ENCODE assay signal across 9 cellular contexts in genomic region chr12:80195143-80195726, GRCh38.
DNase-seq lines count a peak whose midpoint lies in the region; ATAC-seq and TF ChIP-seq lines count a peak whose summit lies in the region.
"Had no signal": no experiment of that assay in that cellular context is flagged by ENCODE, and none has a peak within 500 bp of the region (broad histone marks: within the 10 kb centered on the region; RNA-seq: fewer than 3 reads in every experiment).

No MANE protein-coding gene starts in this region.

- no peaks in the 10 kb centered on the region for H3K36me3 ChIP-seq in liver (ENCODE audit: control insufficient read depth in 4 of 4, insufficient read depth in 3 of 4, low read depth in 1 of 4, low read length in 3 of 4)

- in situ Hi-C loops in astrocyte of the spinal cord (cut with HindIII; ENCODE audit: low sequenced_read_pairs), result no loop called here

- DNase-seq in DMS53 (lab: John Stamatoyannopoulos, UW) (peak; percentile 91), NCI-H1417 treated with DMSO at 0.1 percent for 48 hours (lab: John Stamatoyannopoulos, UW) (peak; percentile 20), astrocyte of the spinal cord (ENCODE audit: low read depth, low spot score) (peak; percentile 74), germinal center (ENCODE audit: low spot score) (no peak), NOMO-1 treated with dmso at 0.1 percent for 144 hours (lab: John Stamatoyannopoulos, UW; ENCODE audit: unreplicated experiment) (no peak), mucosa of gallbladder (ENCODE audit: low spot score) (no peak)
- DNase-seq: naive B cell had no signal

- TF ChIP-seq CTCF in astrocyte of the spinal cord (IDR thresholded peaks at IDR 0.05; ENCODE audit: low read depth, low read length) (peak; percentile 85), liver (IDR thresholded peaks at IDR 0.05; ENCODE audit: low read depth, low read length, missing input control) (peak; percentile 47)

- peak; percentile 77 for ATAC-seq in GM21529 (IDR thresholded peaks at IDR 0.05; ENCODE audit: unreplicated experiment)

- H3K9ac ChIP-seq in liver (ENCODE audit: low read depth in 1 of 2, low read length in 2 of 2), result no peak overlapping the region

- no peak overlapping the region for H3K4me3 ChIP-seq in astrocyte of the spinal cord (ENCODE audit: low read depth, low read length)
- H3K4me3 ChIP-seq in liver (ENCODE audit: low read depth in 1 of 3, low read length in 3 of 3), result no peak overlapping the region

- H3K9me3 ChIP-seq in liver (ENCODE audit: control insufficient read depth in 4 of 4, low read length in 3 of 4), result no peaks in the 10 kb centered on the region

- WGBS in liver, result 1% methylated on average over 1 of the region's 1 CpG

- peak; percentile 67 to 75 for TF ChIP-seq RAD21 in liver (IDR thresholded peaks at IDR 0.05)

- H3K4me1 ChIP-seq in liver (ENCODE audit: control insufficient read depth in 4 of 4, insufficient read depth in 4 of 4, low read length in 3 of 4), result no peaks in the 10 kb centered on the region

- no peaks in the 10 kb centered on the region for H3K27me3 ChIP-seq in liver (ENCODE audit: control insufficient read depth in 4 of 4, insufficient read depth in 4 of 4, low read length in 3 of 4)

- H3K27ac ChIP-seq in liver (ENCODE audit: low read depth in 1 of 2, low read length in 2 of 2), result no peak overlapping the region

TF ChIP-seq in liver, 16 proteins besides CTCF, POLR2A, EP300 and RAD21:
- TF ChIP-seq FOXA2 (IDR thresholded peaks at IDR 0.05) (no peak), RXRA (IDR thresholded peaks at IDR 0.05) (no peak), SP1 (IDR thresholded peaks at IDR 0.05) (no peak), FOXA1 (IDR thresholded peaks at IDR 0.05) (no peak), JUND (IDR thresholded peaks at IDR 0.05) (no peak), EGR1 (IDR thresholded peaks at IDR 0.05; ENCODE audit: low read depth in 2 of 2) (no peak), NR2F2 (IDR thresholded peaks at IDR 0.05) (no peak), HNF4A (conservative IDR thresholded peaks at IDR 0.05) (no peak), MAX (IDR thresholded peaks at IDR 0.05) (no peak), HNF4G (IDR thresholded peaks at IDR 0.05) (no peak), TAF1 (conservative IDR thresholded peaks at IDR 0.05) (no peak), GABPA (IDR thresholded peaks at IDR 0.05 in 1 of 2, conservative IDR thresholded peaks at IDR 0.05 in 1 of 2) (no peak)
- TF ChIP-seq, protein P1, sequence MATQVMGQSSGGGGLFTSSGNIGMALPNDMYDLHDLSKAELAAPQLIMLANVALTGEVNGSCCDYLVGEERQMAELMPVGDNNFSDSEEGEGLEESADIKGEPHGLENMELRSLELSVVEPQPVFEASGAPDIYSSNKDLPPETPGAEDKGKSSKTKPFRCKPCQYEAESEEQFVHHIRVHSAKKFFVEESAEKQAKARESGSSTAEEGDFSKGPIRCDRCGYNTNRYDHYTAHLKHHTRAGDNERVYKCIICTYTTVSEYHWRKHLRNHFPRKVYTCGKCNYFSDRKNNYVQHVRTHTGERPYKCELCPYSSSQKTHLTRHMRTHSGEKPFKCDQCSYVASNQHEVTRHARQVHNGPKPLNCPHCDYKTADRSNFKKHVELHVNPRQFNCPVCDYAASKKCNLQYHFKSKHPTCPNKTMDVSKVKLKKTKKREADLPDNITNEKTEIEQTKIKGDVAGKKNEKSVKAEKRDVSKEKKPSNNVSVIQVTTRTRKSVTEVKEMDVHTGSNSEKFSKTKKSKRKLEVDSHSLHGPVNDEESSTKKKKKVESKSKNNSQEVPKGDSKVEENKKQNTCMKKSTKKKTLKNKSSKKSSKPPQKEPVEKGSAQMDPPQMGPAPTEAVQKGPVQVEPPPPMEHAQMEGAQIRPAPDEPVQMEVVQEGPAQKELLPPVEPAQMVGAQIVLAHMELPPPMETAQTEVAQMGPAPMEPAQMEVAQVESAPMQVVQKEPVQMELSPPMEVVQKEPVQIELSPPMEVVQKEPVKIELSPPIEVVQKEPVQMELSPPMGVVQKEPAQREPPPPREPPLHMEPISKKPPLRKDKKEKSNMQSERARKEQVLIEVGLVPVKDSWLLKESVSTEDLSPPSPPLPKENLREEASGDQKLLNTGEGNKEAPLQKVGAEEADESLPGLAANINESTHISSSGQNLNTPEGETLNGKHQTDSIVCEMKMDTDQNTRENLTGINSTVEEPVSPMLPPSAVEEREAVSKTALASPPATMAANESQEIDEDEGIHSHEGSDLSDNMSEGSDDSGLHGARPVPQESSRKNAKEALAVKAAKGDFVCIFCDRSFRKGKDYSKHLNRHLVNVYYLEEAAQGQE (IDR thresholded peaks at IDR 0.05), result no peak
- TF ChIP-seq, protein P2, sequence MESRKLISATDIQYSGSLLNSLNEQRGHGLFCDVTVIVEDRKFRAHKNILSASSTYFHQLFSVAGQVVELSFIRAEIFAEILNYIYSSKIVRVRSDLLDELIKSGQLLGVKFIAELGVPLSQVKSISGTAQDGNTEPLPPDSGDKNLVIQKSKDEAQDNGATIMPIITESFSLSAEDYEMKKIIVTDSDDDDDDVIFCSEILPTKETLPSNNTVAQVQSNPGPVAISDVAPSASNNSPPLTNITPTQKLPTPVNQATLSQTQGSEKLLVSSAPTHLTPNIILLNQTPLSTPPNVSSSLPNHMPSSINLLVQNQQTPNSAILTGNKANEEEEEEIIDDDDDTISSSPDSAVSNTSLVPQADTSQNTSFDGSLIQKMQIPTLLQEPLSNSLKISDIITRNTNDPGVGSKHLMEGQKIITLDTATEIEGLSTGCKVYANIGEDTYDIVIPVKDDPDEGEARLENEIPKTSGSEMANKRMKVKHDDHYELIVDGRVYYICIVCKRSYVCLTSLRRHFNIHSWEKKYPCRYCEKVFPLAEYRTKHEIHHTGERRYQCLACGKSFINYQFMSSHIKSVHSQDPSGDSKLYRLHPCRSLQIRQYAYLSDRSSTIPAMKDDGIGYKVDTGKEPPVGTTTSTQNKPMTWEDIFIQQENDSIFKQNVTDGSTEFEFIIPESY (IDR thresholded peaks at IDR 0.05), result no peak

Comparison
In these comparisons a context has a peak if more than half of its experiments do, and no peak if none do; other contexts are left out.
1. DNase-seq: peak in DMS53 (single experiment), NCI-H1417 treated with DMSO at 0.1 percent for 48 hours (single experiment) and astrocyte of the spinal cord (single experiment); none in germinal center (single experiment), NOMO-1 treated with dmso at 0.1 percent for 144 hours (single experiment) and mucosa of gallbladder (single experiment).